Comparison of ENCODE assay signal across 26 cellular contexts in genomic region chr2:136081582-136082210, GRCh38. TPM values are rescaled to one million over a fixed set of nuclear protein-coding genes. Genes with fewer than 3 reads are reported as not detected.
A peak's percentile ranks its signal among the peaks of the same experiment; 100 is the strongest.
DNase-seq lines count a peak whose midpoint lies in the region; ATAC-seq, FAIRE-seq and TF ChIP-seq lines count a peak whose summit lies in the region.
"Had no signal": no experiment of that assay in that cellular context is flagged by ENCODE, and none has a peak within 500 bp of the region (broad histone marks: within the 10 kb centered on the region; RNA-seq: fewer than 3 reads in every experiment).

No MANE protein-coding gene starts in this region.

- FAIRE-seq in GM12878 (lab: Jason Lieb, UNC) = no peak
- no peak for FAIRE-seq in frontal cortex (lab: Jason Lieb, UNC)
- FAIRE-seq: D721Med, G401.6, H54 had no signal

- ATAC-seq in activated CD8-positive, alpha-beta T cell treated with anti-CD3 and anti-CD28 coated beads, Interleukin-2, amount 10 ng/mL, durations not matched to agents 7 days and 5 days = no peak
- ATAC-seq in activated CD8-positive, alpha-beta T cell treated with anti-CD3 and anti-CD28 coated beads for 36 hours = no peak
- ATAC-seq in GM12878 = peak; percentile 23; the same call in 2 of the 3 replicates
- ATAC-seq in stimulated activated effector memory CD8-positive, alpha-beta T cell treated with anti-CD3 and anti-CD28 coated beads, Interleukin-12 subunit alpha, Interleukin-12 subunit beta, amount 100 ng/mL, for 72 hours = no peak
- ATAC-seq: Right ventricle myocardium inferior had no signal

- CTCF ChIA-PET in activated CD8-positive, alpha-beta T cell treated with anti-CD3 and anti-CD28 coated beads, Interleukin-2, amount 10 ng/mL, durations not matched to agents 7 days and 5 days (lab: Charles Lee) = interaction anchor here (0.8 to 1.4 kb wide), 3 partner anchors 10 to 167 kb away, joined by 3 to 4 read pairs (median 3); no protein-coding TSS in a partner anchor
- CTCF ChIA-PET in activated CD8-positive, alpha-beta T cell treated with anti-CD3 and anti-CD28 coated beads for 36 hours (lab: Charles Lee) = no interaction called here
- CTCF ChIA-PET in GM12878 (lab: Yijun Ruan, JAX) = interaction anchor here (0.6 to 2.4 kb wide), 5 partner anchors 8 to 303 kb away, joined by 3 to 6 read pairs (median 3); no protein-coding TSS in a partner anchor

- H3K9ac ChIP-seq in GM12878 (ENCODE audit: control insufficient read depth, insufficient read depth, low read length) = no peak overlapping the region

- H3K4me3 ChIP-seq in GM12878 = no peak overlapping the region
- H3K4me3 ChIP-seq: SJSA1 had no signal

- no peaks in the 10 kb centered on the region for H3K36me3 ChIP-seq in GM12878 (ENCODE audit: control insufficient read depth in 2 of 2, insufficient read depth in 2 of 2, low read length in 1 of 2)
- H3K36me3 ChIP-seq: BE2C, SJSA1 had no signal

- peaks cover 23% of the 10 kb centered on the region for H3K4me1 Mint-ChIP-seq in activated CD8-positive, alpha-beta T cell treated with anti-CD3 and anti-CD28 coated beads, Interleukin-2, amount 10 ng/mL, durations not matched to agents 7 days and 5 days (ENCODE audit: low read depth)
- H3K4me1 Mint-ChIP-seq in activated CD8-positive, alpha-beta T cell treated with anti-CD3 and anti-CD28 coated beads for 36 hours (ENCODE audit: low read depth) = peaks cover 5% of the 10 kb centered on the region
- peaks cover 10% of the 10 kb centered on the region for H3K4me1 Mint-ChIP-seq in stimulated activated effector memory CD8-positive, alpha-beta T cell treated with anti-CD3 and anti-CD28 coated beads, Interleukin-12 subunit alpha, Interleukin-12 subunit beta, amount 100 ng/mL, for 72 hours

- no peaks in the 10 kb centered on the region for H3K4me1 ChIP-seq in GM12878 (ENCODE audit: control insufficient read depth, insufficient read depth, low read length)
- H3K4me1 ChIP-seq: BE2C had no signal

- in situ Hi-C loops in GM12878 (cut with MboI) = no loop called here

- TF ChIP-seq RAD21 in GM12878 (IDR thresholded peaks at IDR 0.05; ENCODE audit: insufficient read depth, low read depth, low read length) = no peak

- H3K27ac Mint-ChIP-seq in activated CD8-positive, alpha-beta T cell treated with anti-CD3 and anti-CD28 coated beads, Interleukin-2, amount 10 ng/mL, durations not matched to agents 7 days and 5 days = peak overlapping the region; percentile 8
- H3K27ac Mint-ChIP-seq in activated CD8-positive, alpha-beta T cell treated with anti-CD3 and anti-CD28 coated beads for 36 hours = no peak overlapping the region
- H3K27ac Mint-ChIP-seq in stimulated activated effector memory CD8-positive, alpha-beta T cell treated with anti-CD3 and anti-CD28 coated beads, Interleukin-12 subunit alpha, Interleukin-12 subunit beta, amount 100 ng/mL, for 72 hours = peak overlapping the region; percentile 10
- H3K27ac Mint-ChIP-seq: CD14-positive monocyte had no signal

- TF ChIP-seq EP300 in GM12878 (IDR thresholded peaks at IDR 0.05; ENCODE audit: borderline replicate concordance in 1 of 2, control insufficient read depth in 1 of 2, low read depth in 2 of 2, low read length in 2 of 2) = no peak

- H3K9me3 ChIP-seq in GM12878 (replicated peaks; ENCODE audit: control insufficient read depth, insufficient read depth, low read length) = no peaks in the 10 kb centered on the region; the same call in 2 of the 3 replicates
- H3K9me3 ChIP-seq: BE2C, SJSA1 had no signal

- peaks cover 13% of the 10 kb centered on the region for H3K9me3 Mint-ChIP-seq in activated CD8-positive, alpha-beta T cell treated with anti-CD3 and anti-CD28 coated beads, Interleukin-2, amount 10 ng/mL, durations not matched to agents 7 days and 5 days (ENCODE audit: insufficient read depth)
- H3K9me3 Mint-ChIP-seq in activated CD8-positive, alpha-beta T cell treated with anti-CD3 and anti-CD28 coated beads for 36 hours = no peaks in the 10 kb centered on the region
- peaks cover under 1% of the 10 kb centered on the region for H3K9me3 Mint-ChIP-seq in stimulated activated effector memory CD8-positive, alpha-beta T cell treated with anti-CD3 and anti-CD28 coated beads, Interleukin-12 subunit alpha, Interleukin-12 subunit beta, amount 100 ng/mL, for 72 hours

- no peak overlapping the region for H2AFZ ChIP-seq in GM12878 (ENCODE audit: control insufficient read depth, low read depth, low read length)

- H3K36me3 Mint-ChIP-seq in activated CD8-positive, alpha-beta T cell treated with anti-CD3 and anti-CD28 coated beads, Interleukin-2, amount 10 ng/mL, durations not matched to agents 7 days and 5 days (ENCODE audit: low read depth) = peaks cover 16% of the 10 kb centered on the region
- H3K36me3 Mint-ChIP-seq in activated CD8-positive, alpha-beta T cell treated with anti-CD3 and anti-CD28 coated beads for 36 hours (ENCODE audit: low read depth) = no peaks in the 10 kb centered on the region
- H3K36me3 Mint-ChIP-seq in stimulated activated effector memory CD8-positive, alpha-beta T cell treated with anti-CD3 and anti-CD28 coated beads, Interleukin-12 subunit alpha, Interleukin-12 subunit beta, amount 100 ng/mL, for 72 hours = no peaks in the 10 kb centered on the region

- no peak for TF ChIP-seq CTCF in activated CD8-positive, alpha-beta T cell treated with anti-CD3 and anti-CD28 coated beads for 36 hours (IDR thresholded peaks at IDR 0.05)
- TF ChIP-seq CTCF in GM12878 (IDR thresholded peaks at IDR 0.05 in 2 of 3, conservative IDR thresholded peaks at IDR 0.05 in 1 of 3; ENCODE audit: control insufficient read depth in 2 of 3, extremely low read depth in 1 of 3, insufficient read depth in 1 of 3, low read depth in 3 of 3, low read length in 3 of 3) = no peak

- WGBS in GM12878 (ENCODE audit: insufficient coverage, insufficient replicate concordance, low lambda C conversion rate, missing lambda C conversion rate) = 21% methylated on average over 3 of the region's 3 CpGs

- H3K79me2 ChIP-seq in GM12878 (ENCODE audit: control insufficient read depth, insufficient read depth, low read length) = no peaks in the 10 kb centered on the region

- H3K4me3 Mint-ChIP-seq in activated CD8-positive, alpha-beta T cell treated with anti-CD3 and anti-CD28 coated beads, Interleukin-2, amount 10 ng/mL, durations not matched to agents 7 days and 5 days = no peak overlapping the region
- H3K4me3 Mint-ChIP-seq in activated CD8-positive, alpha-beta T cell treated with anti-CD3 and anti-CD28 coated beads for 36 hours = no peak overlapping the region
- no peak overlapping the region for H3K4me3 Mint-ChIP-seq in stimulated activated effector memory CD8-positive, alpha-beta T cell treated with anti-CD3 and anti-CD28 coated beads, Interleukin-12 subunit alpha, Interleukin-12 subunit beta, amount 100 ng/mL, for 72 hours
- H3K4me3 Mint-ChIP-seq: CD14-positive monocyte had no signal

- no peak overlapping the region for H3K27ac ChIP-seq in GM12878 (ENCODE audit: control insufficient read depth, insufficient read depth)
- H3K27ac ChIP-seq: HL-60, SJSA1 had no signal

- RAD21 ChIA-PET in GM12878 (lab: Charles Lee; ENCODE audit: unreplicated experiment) = interaction anchor here (1.1 to 1.6 kb wide), 3 partner anchors 12 to 165 kb away, joined by 4 to 5 read pairs (median 4); no protein-coding TSS in a partner anchor

- H4K20me1 ChIP-seq in GM12878 (ENCODE audit: control insufficient read depth, insufficient read depth) = no peaks in the 10 kb centered on the region

- no TSS peak for BruUV-seq in GM12878 (replicated peaks; lab: Mats Ljungman, UMichigan)

- H3K4me2 ChIP-seq in GM12878 (ENCODE audit: control insufficient read depth, insufficient read depth) = no peak overlapping the region

- no peak for TF ChIP-seq POLR2A in GM12878 (IDR thresholded peaks at IDR 0.05; ENCODE audit: low read depth, low read length)

- intact Hi-C loops in activated CD8-positive, alpha-beta T cell treated with anti-CD3 and anti-CD28 coated beads for 36 hours (cut with micrococcal nuclease) = no loop called here
- intact Hi-C loops in GM12878 (cut with micrococcal nuclease; ENCODE audit: unreplicated experiment) = no loop called here

- SMC1A ChIA-PET in GM12878 (lab: Charles Lee; ENCODE audit: uncharacterized antibody, unreplicated experiment) = interaction anchor here (0.6 to 6.3 kb wide), 12 partner anchors 9 to 168 kb away, joined by 3 to 34 read pairs (median 6); no protein-coding TSS in a partner anchor

- POLR2A ChIA-PET in activated CD8-positive, alpha-beta T cell treated with anti-CD3 and anti-CD28 coated beads, Interleukin-2, amount 10 ng/mL, durations not matched to agents 7 days and 5 days (lab: Charles Lee) = no interaction called here
- POLR2A ChIA-PET in activated CD8-positive, alpha-beta T cell treated with anti-CD3 and anti-CD28 coated beads for 36 hours (lab: Charles Lee) = interaction anchor here (1.1 to 1.6 kb wide), 3 partner anchors 14 to 300 kb away, joined by 3 to 5 read pairs (median 3); no protein-coding TSS in a partner anchor
- POLR2A ChIA-PET in GM12878 (lab: Charles Lee) = interaction anchor here (1.3 to 2.2 kb wide), 3 partner anchors 9 to 14 kb away, joined by 3 to 6 read pairs (median 6); no protein-coding TSS in a partner anchor

- no peaks in the 10 kb centered on the region for H3K27me3 Mint-ChIP-seq in activated CD8-positive, alpha-beta T cell treated with anti-CD3 and anti-CD28 coated beads, Interleukin-2, amount 10 ng/mL, durations not matched to agents 7 days and 5 days (ENCODE audit: low read depth)
- H3K27me3 Mint-ChIP-seq in activated CD8-positive, alpha-beta T cell treated with anti-CD3 and anti-CD28 coated beads for 36 hours = no peaks in the 10 kb centered on the region

- no peaks in the 10 kb centered on the region for H3K27me3 ChIP-seq in GM12878 (replicated peaks in 1 of 2; ENCODE audit: control insufficient read depth in 2 of 2, insufficient read depth in 2 of 2, low read length in 1 of 2)
- H3K27me3 ChIP-seq: BE2C, SJSA1 had no signal

- no peak for DNase-seq in activated CD8-positive, alpha-beta T cell treated with anti-CD3 and anti-CD28 coated beads, Interleukin-2, amount 10 ng/mL, durations not matched to agents 7 days and 5 days
- no peak for DNase-seq in activated CD8-positive, alpha-beta T cell treated with anti-CD3 and anti-CD28 coated beads for 36 hours
- DNase-seq in GM12878 (ENCODE audit: low read depth, low spot score) (no peak), left kidney (ENCODE audit: low read depth, low spot score) (peak; percentile 15), DMS 273 treated with DMSO at 0.1 percent for 48 hours (lab: John Stamatoyannopoulos, UW) (no peak), occipital lobe (lab: John Stamatoyannopoulos, UW) (no peak), frontal cortex (ENCODE audit: low spot score in 2 of 2) (no peak)
- DNase-seq in stimulated activated effector memory CD8-positive, alpha-beta T cell treated with anti-CD3 and anti-CD28 coated beads, Interleukin-12 subunit alpha, Interleukin-12 subunit beta, amount 100 ng/mL, for 72 hours (ENCODE audit: low spot score in 2 of 2) = no peak
- DNase-seq: 8988T, ACHN, BE2C, DMS53, NCI-H1092 treated with DMSO at 0.1 percent for 48 hours, NCI-H1436, NCI-H1930, NCI-H446, NCI-H524 treated with DMSO at 0.1 percent for 48 hours, NCI-H774 had no signal

RNA-seq across cellular contexts. Expression of gene CXCR4, which starts 36.3 kb away (rescaled TPM):
- total RNA-seq in activated CD8-positive, alpha-beta T cell treated with anti-CD3 and anti-CD28 coated beads, Interleukin-2, amount 10 ng/mL, durations not matched to agents 7 days and 5 days = 100 to 1,000 TPM; 219 to 226 TPM
- 100 to 1,000 TPM in 1 of 2 experiments, 10 to 100 TPM in 1; 97.0 to 103 TPM for total RNA-seq in activated CD8-positive, alpha-beta T cell treated with anti-CD3 and anti-CD28 coated beads for 36 hours
- total RNA-seq in GM12878 (2013; cell fraction: nucleolus; rRNA removed) = 345 and 356 TPM in 2 replicates
- total RNA-seq in GM12878 (2014; rRNA removed) = 53.3 and 59.5 TPM in 2 replicates
- total RNA-seq in GM12878 (2014; rRNA removed; fragmentation: Illumina TruSeq; extraction: Trizol) = 47.2 and 48.7 TPM in 2 replicates
- 45.9 and 49.6 TPM in 2 replicates for total RNA-seq in GM12878 (2021)
- 11.9 TPM for polyA plus RNA-seq in GM12878 (2011; ENCODE audit: low read depth)
- polyA plus RNA-seq in GM12878 (2011; rRNA removed) = 489 and 749 TPM in 2 replicates
- polyA plus RNA-seq in GM12878 (2011; cell fraction: cytosol; rRNA removed) = 908 and 922 TPM in 2 replicates
- 473 and 829 TPM in 2 replicates for polyA plus RNA-seq in GM12878 (2011; cell fraction: nucleus; rRNA removed)
- 11.9 and 13.5 TPM in 2 replicates for polyA plus RNA-seq in GM12878 (2012)
- 69.2 and 78.8 TPM in 2 replicates for polyA plus RNA-seq in GM12878 (2014; fragmentation: Illumina TruSeq; extraction: Trizol)
- polyA plus RNA-seq in GM12878 (2014; fragmentation: Nextera tagmentation; extraction: Ambion mirVana) = 10 to 100 TPM; 31.1 to 32.3 TPM
- polyA plus RNA-seq in GM12878 (2014; rRNA removed) = 56.7 and 65.7 TPM in 2 replicates
- polyA plus RNA-seq in GM12878 (2016; fragmentation: Nextera tagmentation; extraction: Ambion mirVana) = 10 to 100 TPM; 52.1 to 55.7 TPM
- 1,227 and 1,449 TPM in 2 replicates for polyA minus RNA-seq in GM12878 (2011; rRNA and poly(A)+ RNA removed)
- 271 and 274 TPM in 2 replicates for polyA minus RNA-seq in GM12878 (2011; cell fraction: cytosol; rRNA and poly(A)+ RNA removed)
- polyA minus RNA-seq in GM12878 (2011; cell fraction: nucleus; rRNA and poly(A)+ RNA removed) = 348 and 356 TPM in 2 replicates
- total RNA-seq in occipital lobe = 115 TPM
- total RNA-seq in frontal cortex = 68.5 TPM
- total RNA-seq: RPMI7951 had no signal
